14 cellular contexts compared by ENCODE assay signal in the genomic region with DNA sequence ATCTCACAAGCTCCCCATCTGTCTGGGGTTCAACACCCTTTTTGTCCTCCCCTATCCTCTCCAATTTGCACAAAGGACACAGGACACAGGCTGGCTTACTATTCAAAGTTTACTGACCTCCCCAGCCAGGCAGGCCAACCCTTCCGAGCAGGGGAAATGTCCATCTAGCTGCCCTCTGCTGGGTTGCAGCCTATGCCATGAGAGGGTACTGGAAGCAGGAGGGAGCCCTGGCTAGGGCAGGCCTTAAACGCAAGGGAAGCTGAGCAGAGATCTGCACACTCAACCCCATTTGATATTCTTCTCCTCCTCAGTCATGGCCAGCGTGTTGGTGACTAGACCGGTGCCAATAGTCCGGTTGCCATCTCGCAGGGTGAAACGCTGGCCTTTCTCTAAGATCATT. TPM values are rescaled to one million over a fixed set of nuclear protein-coding genes. Genes with fewer than 3 reads are reported as not detected.
"Had no signal": no experiment of that assay in that cellular context is flagged by ENCODE, and none has a peak within 500 bp of the region (broad histone marks: within the 10 kb centered on the region; RNA-seq: fewer than 3 reads in every experiment).

No MANE protein-coding gene starts in this region.

- H3K4me3 Mint-ChIP-seq: WTC11 had no signal

- H3K27ac ChIP-seq: ascending aorta, cardiac muscle cell, colonic mucosa, heart right ventricle, pancreas, SJSA1, tibial nerve had no signal

- H3K9me3 Mint-ChIP-seq: WTC11 had no signal

- ATAC-seq: heart right ventricle, mucosa of descending colon, pancreas, WTC11 had no signal

- H3K9me3 ChIP-seq: ascending aorta, colonic mucosa, heart right ventricle, mucosa of descending colon, pancreas, SJSA1, tibial nerve had no signal

- DNase-seq: activated CD4-positive, alpha-beta T cell treated with anti-CD3 and anti-CD28 coated beads for 48 hours; activated gamma-delta T cell treated with Interleukin-2 at 50 U/mL for 16 hours; colonic mucosa; foreskin melanocyte; heart right ventricle; mucosa of descending colon had no signal

- H3K4me3 ChIP-seq: ascending aorta, cardiac muscle cell, colonic mucosa, heart right ventricle, mucosa of descending colon, pancreas, SJSA1, tibial nerve had no signal

- H3K27me3 ChIP-seq: ascending aorta, cardiac muscle cell, colonic mucosa, heart right ventricle, pancreas, SJSA1, tibial nerve had no signal

- FAIRE-seq: endothelial cell of umbilical vein, islet of Langerhans, pancreas had no signal

- H3K27ac Mint-ChIP-seq: WTC11 had no signal

RNA-seq across cellular contexts. Expression of a gene that starts 35.6 kb away (rescaled TPM):
- total RNA-seq: ascending aorta had no signal
